ENCODE assay signal across 1 cellular context in genomic region chr20:24577271-24577909, GRCh38.
A peak's percentile ranks its signal among the peaks of the same experiment; 100 is the strongest.
TF ChIP-seq lines count a peak whose summit lies in the region.

No MANE protein-coding gene starts in this region.

TF ChIP-seq in HepG2, 621 proteins besides CTCF, POLR2A, EP300 and RAD21 (continued from another document):
- TF ChIP-seq TRAFD1 (CRISPR knock-in tag; IDR thresholded peaks at IDR 0.05; ENCODE audit: borderline replicate concordance) (no peak), ZFP36L2 (CRISPR knock-in tag; IDR thresholded peaks at IDR 0.05) (no peak), DNMT3B (CRISPR knock-in tag; conservative IDR thresholded peaks at IDR 0.05) (no peak), PBX3 (CRISPR knock-in tag; IDR thresholded peaks at IDR 0.05; ENCODE audit: borderline replicate concordance) (no peak), ELF4 (CRISPR knock-in tag; IDR thresholded peaks at IDR 0.05; ENCODE audit: borderline replicate concordance) (no peak), SAP130 (CRISPR knock-in tag; IDR thresholded peaks at IDR 0.05; ENCODE audit: low read depth) (no peak), HOXA9 (CRISPR knock-in tag; IDR thresholded peaks at IDR 0.05; ENCODE audit: borderline replicate concordance) (no peak), MIER2 (CRISPR knock-in tag; IDR thresholded peaks at IDR 0.05) (peak; percentile 88; the same call in 1 of the 2 replicates), MAZ (IDR thresholded peaks at IDR 0.05; ENCODE audit: borderline replicate concordance, low read depth, low read length) (no peak), MAZ (CRISPR knock-in tag; IDR thresholded peaks at IDR 0.05; ENCODE audit: low read depth) (no peak), GLMP (CRISPR knock-in tag; IDR thresholded peaks at IDR 0.05; ENCODE audit: borderline replicate concordance) (no peak), ZNF33B (CRISPR knock-in tag; IDR thresholded peaks at IDR 0.05) (no peak)
